26 cellular contexts compared by ENCODE assay signal in genomic region chr13:73833331-73834070, GRCh38.
A peak's percentile ranks its signal among the peaks of the same experiment; 100 is the strongest.
DNase-seq lines count a peak whose midpoint lies in the region; ATAC-seq and TF ChIP-seq lines count a peak whose summit lies in the region.
"Had no signal": no experiment of that assay in that cellular context is flagged by ENCODE, and none has a peak within 500 bp of the region (broad histone marks: within the 10 kb centered on the region; RNA-seq: fewer than 3 reads in every experiment).

No MANE protein-coding gene starts in this region.

- no peaks in the 10 kb centered on the region for H3K27me3 ChIP-seq in breast epithelium
- H3K27me3 ChIP-seq: BE2C, cardiac muscle cell, esophagus squamous epithelium, gastroesophageal sphincter had no signal

- TF ChIP-seq CTCF in fibroblast of mammary gland (conservative IDR thresholded peaks at IDR 0.05; ENCODE audit: control insufficient read depth, insufficient read depth, low read depth, low read length) = no peak
- no peak for TF ChIP-seq CTCF in breast epithelium (IDR thresholded peaks at IDR 0.05)

- no peak overlapping the region for H3K4me3 Mint-ChIP-seq in activated CD4-positive, alpha-beta T cell treated with anti-CD3 and anti-CD28 coated beads, Interleukin-2, amount 10 ng/mL, durations not matched to agents 7 days and 5 days
- H3K4me3 Mint-ChIP-seq: activated naive CD4-positive, alpha-beta T cell treated with anti-CD3 and anti-CD28 coated beads for 36 hours; activated T-helper 1 cell treated with anti-CD3 and anti-CD28 coated beads, Interleukin-12 subunit alpha, Interleukin-12 subunit beta, Interleukin-2, Interleukin-4 antibody, amounts not matched to agents 30 ng/mL and 10 ng/mL and 1 ng/mL, durations not matched to agents 14 hours and 24 hours and 36 hours; memory B cell; stimulated activated naive CD8-positive, alpha-beta T cell treated with anti-CD3 and anti-CD28 coated beads, Interleukin-15, Interleukin-2, amounts not matched to agents 100 ng/mL and 50 ng/mL, for 24 hours had no signal

- DNase-seq in activated CD4-positive, alpha-beta T cell treated with anti-CD3 and anti-CD28 coated beads, Interleukin-2, amount 10 ng/mL, durations not matched to agents 7 days and 5 days = no peak
- no peak for DNase-seq in activated CD4-positive, alpha-beta T cell treated with anti-CD3 and anti-CD28 coated beads, Interleukin-2, amount 50 U/mL, for 48 hours
- DNase-seq in SK-MEL-5 (ENCODE audit: low read depth, low spot score) (peak; percentile 13), fibroblast of mammary gland (ENCODE audit: low read depth) (peak; percentile 4), breast epithelium (ENCODE audit: low spot score in 2 of 2) (no peak), pons (ENCODE audit: low spot score) (no peak)
- DNase-seq in stimulated activated naive CD4-positive, alpha-beta T cell treated with Interleukin-2 at 50 U/mL for 16 hours (lab: John Stamatoyannopoulos, UW) = no peak
- DNase-seq: activated CD8-positive, alpha-beta memory T cell treated with anti-CD3 and anti-CD28 coated beads, Interleukin-2, amount 50 U/mL, for 4 hours; activated naive CD4-positive, alpha-beta T cell treated with anti-CD3 and anti-CD28 coated beads for 36 hours; BE2C; esophagus squamous epithelium; hippocampal formation; NCI-H1048; NCI-H1694 treated with DMSO at 0.1 percent for 48 hours; NCI-H524 treated with DMSO at 0.1 percent for 48 hours; SHP77; SW 1271 had no signal

- no peaks in the 10 kb centered on the region for H3K36me3 Mint-ChIP-seq in activated CD4-positive, alpha-beta T cell treated with anti-CD3 and anti-CD28 coated beads, Interleukin-2, amount 10 ng/mL, durations not matched to agents 7 days and 5 days (ENCODE audit: low read depth)

- H3K4me1 ChIP-seq in breast epithelium = no peaks in the 10 kb centered on the region
- H3K4me1 ChIP-seq: esophagus squamous epithelium had no signal

- no peak for TF ChIP-seq POLR2A in breast epithelium (IDR thresholded peaks at IDR 0.05)

- H3K4me1 Mint-ChIP-seq in activated CD4-positive, alpha-beta T cell treated with anti-CD3 and anti-CD28 coated beads, Interleukin-2, amount 10 ng/mL, durations not matched to agents 7 days and 5 days = peaks cover 18% of the 10 kb centered on the region

- in situ Hi-C loops in SK-MEL-5 (cut with HindIII; ENCODE audit: low pct_unique_long_range_greater_than_20kb, low sequenced_read_pairs) = no loop called here

- peak overlapping the region; percentile 51 for H3K27ac Mint-ChIP-seq in activated CD4-positive, alpha-beta T cell treated with anti-CD3 and anti-CD28 coated beads, Interleukin-2, amount 10 ng/mL, durations not matched to agents 7 days and 5 days
- H3K27ac Mint-ChIP-seq: activated naive CD4-positive, alpha-beta T cell treated with anti-CD3 and anti-CD28 coated beads for 36 hours; activated T-helper 1 cell treated with anti-CD3 and anti-CD28 coated beads, Interleukin-12 subunit alpha, Interleukin-12 subunit beta, Interleukin-2, Interleukin-4 antibody, amounts not matched to agents 30 ng/mL and 10 ng/mL and 1 ng/mL, durations not matched to agents 14 hours and 24 hours and 36 hours; memory B cell; stimulated activated naive CD8-positive, alpha-beta T cell treated with anti-CD3 and anti-CD28 coated beads, Interleukin-15, Interleukin-2, amounts not matched to agents 100 ng/mL and 50 ng/mL, for 24 hours had no signal

- H3K36me3 ChIP-seq in breast epithelium = no peaks in the 10 kb centered on the region
- H3K36me3 ChIP-seq: BE2C, cardiac muscle cell, esophagus squamous epithelium, gastroesophageal sphincter, thoracic aorta had no signal

- no peak for ATAC-seq in HG03460 (IDR thresholded peaks at IDR 0.05; ENCODE audit: unreplicated experiment)
- ATAC-seq: gastroesophageal sphincter, HepG2, left lobe of liver had no signal

- intact Hi-C loops in breast epithelium (cut with DNase I; ENCODE audit: low total_unique reads) = no loop called here

- CTCF ChIA-PET in activated CD4-positive, alpha-beta T cell treated with anti-CD3 and anti-CD28 coated beads, Interleukin-2, amount 10 ng/mL, durations not matched to agents 7 days and 5 days (lab: Charles Lee) = interaction anchor here (0.5 to 0.8 kb wide), 2 partner anchors 11 to 296 kb away, joined by 3 to 4 read pairs; no protein-coding TSS in a partner anchor

- no peak overlapping the region for H3K4me3 ChIP-seq in fibroblast of mammary gland (ENCODE audit: control insufficient read depth, low read depth, low read length)
- no peak overlapping the region for H3K4me3 ChIP-seq in breast epithelium
- H3K4me3 ChIP-seq: cardiac muscle cell, esophagus squamous epithelium, gastroesophageal sphincter, thoracic aorta had no signal

- no peak overlapping the region for H3K27ac ChIP-seq in breast epithelium
- H3K27ac ChIP-seq: cardiac muscle cell, esophagus squamous epithelium, gastroesophageal sphincter, thoracic aorta had no signal

- no peaks in the 10 kb centered on the region for H3K9me3 Mint-ChIP-seq in activated CD4-positive, alpha-beta T cell treated with anti-CD3 and anti-CD28 coated beads, Interleukin-2, amount 10 ng/mL, durations not matched to agents 7 days and 5 days
- H3K9me3 Mint-ChIP-seq: activated naive CD4-positive, alpha-beta T cell treated with anti-CD3 and anti-CD28 coated beads for 36 hours; activated T-helper 1 cell treated with anti-CD3 and anti-CD28 coated beads, Interleukin-12 subunit alpha, Interleukin-12 subunit beta, Interleukin-2, Interleukin-4 antibody, amounts not matched to agents 30 ng/mL and 10 ng/mL and 1 ng/mL, durations not matched to agents 14 hours and 24 hours and 36 hours; memory B cell; stimulated activated naive CD8-positive, alpha-beta T cell treated with anti-CD3 and anti-CD28 coated beads, Interleukin-15, Interleukin-2, amounts not matched to agents 100 ng/mL and 50 ng/mL, for 24 hours had no signal

- POLR2A ChIA-PET in activated CD4-positive, alpha-beta T cell treated with anti-CD3 and anti-CD28 coated beads, Interleukin-2, amount 10 ng/mL, durations not matched to agents 7 days and 5 days (lab: Charles Lee) = no interaction called here

- H3K27me3 Mint-ChIP-seq in activated CD4-positive, alpha-beta T cell treated with anti-CD3 and anti-CD28 coated beads, Interleukin-2, amount 10 ng/mL, durations not matched to agents 7 days and 5 days = no peaks in the 10 kb centered on the region
- H3K27me3 Mint-ChIP-seq: memory B cell; stimulated activated naive CD8-positive, alpha-beta T cell treated with anti-CD3 and anti-CD28 coated beads, Interleukin-15, Interleukin-2, amounts not matched to agents 100 ng/mL and 50 ng/mL, for 24 hours had no signal

- no peaks in the 10 kb centered on the region for H3K9me3 ChIP-seq in breast epithelium
- H3K9me3 ChIP-seq: BE2C, esophagus squamous epithelium, gastroesophageal sphincter, thoracic aorta had no signal

Comparison
In these comparisons a context has a peak if more than half of its experiments do, and no peak if none do; other contexts are left out.
1. DNase-seq: peak in SK-MEL-5 (single experiment) and fibroblast of mammary gland (single experiment); none in activated CD4-positive, alpha-beta T cell treated with anti-CD3 and anti-CD28 coated beads, Interleukin-2, amount 10 ng/mL, durations not matched to agents 7 days and 5 days (single experiment), activated CD4-positive, alpha-beta T cell treated with anti-CD3 and anti-CD28 coated beads, Interleukin-2, amount 50 U/mL, for 48 hours (0 of 2), breast epithelium (0 of 2), pons (single experiment) and stimulated activated naive CD4-positive, alpha-beta T cell treated with Interleukin-2 at 50 U/mL for 16 hours (single experiment).